ENCODE assay signal across 1 cellular context in genomic region chr17:35896011-35896587, GRCh38.
TF ChIP-seq lines count a peak whose summit lies in the region.

No MANE protein-coding gene starts in this region.

TF ChIP-seq in H1, 55 proteins besides CTCF, POLR2A, EP300 and RAD21:
- TF ChIP-seq CHD2 (IDR thresholded peaks at IDR 0.05; ENCODE audit: low read length) (no peak), CREB1 (IDR thresholded peaks at IDR 0.05) (no peak), BRCA1 (IDR thresholded peaks at IDR 0.05; ENCODE audit: low read depth, low read length) (no peak), RFX5 (IDR thresholded peaks at IDR 0.05; ENCODE audit: borderline replicate concordance, low read depth, low read length) (no peak), HDAC2 (IDR thresholded peaks at IDR 0.05; ENCODE audit: borderline replicate concordance in 1 of 2, low read depth in 2 of 2, low read length in 2 of 2) (no peak), ASH2L (IDR thresholded peaks at IDR 0.05; ENCODE audit: low read length) (no peak), KDM4A (IDR thresholded peaks at IDR 0.05; ENCODE audit: low read depth, low read length, severe bottlenecking) (no peak), SIX5 (IDR thresholded peaks at IDR 0.05; ENCODE audit: low read depth, low read length) (no peak), SAP30 (IDR thresholded peaks at IDR 0.05; ENCODE audit: insufficient read depth, insufficient replicate concordance, low read length) (no peak), POU5F1 (IDR thresholded peaks at IDR 0.05; ENCODE audit: low read depth, low read length) (no peak), YY1 (IDR thresholded peaks at IDR 0.05; ENCODE audit: low read depth, low read length) (no peak), GABPA (IDR thresholded peaks at IDR 0.05; ENCODE audit: borderline replicate concordance, insufficient read depth, low read length) (no peak), POLR2AphosphoS5 (IDR thresholded peaks at IDR 0.05; ENCODE audit: low read depth, low read length) (no peak), TCF12 (IDR thresholded peaks at IDR 0.05; ENCODE audit: low read depth, low read length) (no peak)
- TF ChIP-seq, protein P1, sequence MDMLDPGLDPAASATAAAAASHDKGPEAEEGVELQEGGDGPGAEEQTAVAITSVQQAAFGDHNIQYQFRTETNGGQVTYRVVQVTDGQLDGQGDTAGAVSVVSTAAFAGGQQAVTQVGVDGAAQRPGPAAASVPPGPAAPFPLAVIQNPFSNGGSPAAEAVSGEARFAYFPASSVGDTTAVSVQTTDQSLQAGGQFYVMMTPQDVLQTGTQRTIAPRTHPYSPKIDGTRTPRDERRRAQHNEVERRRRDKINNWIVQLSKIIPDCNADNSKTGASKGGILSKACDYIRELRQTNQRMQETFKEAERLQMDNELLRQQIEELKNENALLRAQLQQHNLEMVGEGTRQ (IDR thresholded peaks at IDR 0.05; ENCODE audit: low read length) = no peak
- TF ChIP-seq, protein P2, sequence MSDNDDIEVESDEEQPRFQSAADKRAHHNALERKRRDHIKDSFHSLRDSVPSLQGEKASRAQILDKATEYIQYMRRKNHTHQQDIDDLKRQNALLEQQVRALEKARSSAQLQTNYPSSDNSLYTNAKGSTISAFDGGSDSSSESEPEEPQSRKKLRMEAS (IDR thresholded peaks at IDR 0.05) = no peak
